ENCODE assay signal across 20 cellular contexts in the genomic region with DNA sequence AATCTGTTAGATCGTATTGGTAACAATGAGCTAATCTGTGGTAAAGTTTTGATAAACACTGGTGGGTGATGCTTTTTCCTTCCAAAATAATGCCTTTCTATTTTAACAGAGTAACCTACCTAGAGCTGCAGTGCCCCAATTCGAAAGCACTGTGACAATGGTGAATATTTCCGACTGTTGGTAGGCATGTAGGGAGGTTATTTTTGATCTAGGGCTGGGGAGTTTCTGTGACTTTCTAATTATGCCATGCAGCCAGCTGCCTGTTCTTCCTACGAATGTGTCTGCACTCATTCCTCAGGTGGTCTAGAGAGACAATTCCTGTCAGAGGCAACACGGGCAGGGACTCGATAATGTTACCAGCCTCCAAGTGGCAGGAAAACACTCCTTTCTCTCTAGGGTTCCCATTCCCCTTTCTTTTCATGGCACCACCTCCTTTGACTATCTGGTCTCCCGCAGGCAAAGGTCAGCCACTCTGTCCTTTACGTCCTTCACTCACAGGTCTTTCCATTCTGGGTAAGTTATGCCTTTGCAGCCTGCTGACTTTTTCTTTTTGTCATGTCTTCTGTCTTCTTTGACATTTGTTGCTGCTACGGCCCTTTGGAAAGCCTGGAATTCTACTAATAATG.
DNase-seq lines count a peak whose midpoint lies in the region; ATAC-seq, FAIRE-seq and TF ChIP-seq lines count a peak whose summit lies in the region.
"Had no signal": no experiment of that assay in that cellular context is flagged by ENCODE, and none has a peak within 500 bp of the region (broad histone marks: within the 10 kb centered on the region; RNA-seq: fewer than 3 reads in every experiment).

No MANE protein-coding gene starts in this region.

- peak overlapping the region; percentile 59 for H2AFZ ChIP-seq in HepG2 (ENCODE audit: low read length)
- H2AFZ ChIP-seq: GM23248 had no signal

- H3K4me2 ChIP-seq in HepG2 (ENCODE audit: low read depth, low read length) = peak overlapping the region; percentile 70

- WGBS in HepG2 (ENCODE audit: low lambda C conversion rate) = 61% methylated on average over 9 of the region's 9 CpGs
- 61% methylated on average over 6 of the region's 9 CpGs for WGBS in right lobe of liver (ENCODE audit: insufficient coverage, low coverage, low lambda C conversion rate, missing lambda C conversion rate)
- 13 to 18% methylated on average over 8 to 9 of the region's 9 CpGs for WGBS in ectodermal cell, 2 experiments
- WGBS in mesodermal cell (ENCODE audit: insufficient coverage in 2 of 2), 2 experiments = 42 to 46% methylated on average over 6 of the region's 9 CpGs

- no peaks in the 10 kb centered on the region for H4K20me1 ChIP-seq in HepG2 (ENCODE audit: insufficient read depth, low read length)

- no TSS peak for BruUV-seq in HepG2 (replicated peaks; lab: Mats Ljungman, UMichigan)

- H3K9ac ChIP-seq in HepG2 (ENCODE audit: insufficient read depth, low read depth, low read length) = no peak overlapping the region
- H3K9ac ChIP-seq: GM23248 had no signal

- H3K27me3 ChIP-seq in HepG2 (ENCODE audit: control insufficient read depth in 1 of 2, insufficient read depth in 2 of 2, low read length in 2 of 2) (peaks cover 0 to 6% of the 10 kb centered on the region in 2 experiments; a peak in 2 of 5 replicates), right lobe of liver (no peaks in the 10 kb centered on the region), ectodermal cell (ENCODE audit: control insufficient read depth, insufficient read depth, low read length, poor library complexity, severe bottlenecking) (no peaks in the 10 kb centered on the region)
- H3K27me3 ChIP-seq: SJCRH30 had no signal

- H3K9me3 ChIP-seq in HepG2 (ENCODE audit: low read length) (no peaks in the 10 kb centered on the region), right lobe of liver (no peaks in the 10 kb centered on the region), ectodermal cell (ENCODE audit: control insufficient read depth, low read length) (no peaks in the 10 kb centered on the region), mesodermal cell (ENCODE audit: control insufficient read depth, low read length) (no peaks in the 10 kb centered on the region)
- H3K9me3 ChIP-seq: SJCRH30 had no signal

- H3K36me3 ChIP-seq in HepG2 (replicated peaks in 1 of 2; ENCODE audit: control insufficient read depth in 1 of 2, insufficient read depth in 2 of 2, low read length in 2 of 2) (no peaks in the 10 kb centered on the region), right lobe of liver (no peaks in the 10 kb centered on the region), ectodermal cell (ENCODE audit: control insufficient read depth, insufficient read depth, low read length) (no peaks in the 10 kb centered on the region), mesodermal cell (ENCODE audit: control insufficient read depth, insufficient read depth, low read length) (no peaks in the 10 kb centered on the region)
- H3K36me3 ChIP-seq: SJCRH30 had no signal

- no peaks in the 10 kb centered on the region for H3K79me2 ChIP-seq in HepG2 (ENCODE audit: insufficient read depth, low read length)

- TF ChIP-seq POLR2A in HepG2 (IDR thresholded peaks at IDR 0.05; ENCODE audit: insufficient read depth in 1 of 2, low read depth in 2 of 2, low read length in 2 of 2) (no peak), right lobe of liver (IDR thresholded peaks at IDR 0.05) (no peak)

- TF ChIP-seq CTCF in HepG2 (CRISPR knock-in tag; IDR thresholded peaks at IDR 0.05) (no peak), right lobe of liver (IDR thresholded peaks at IDR 0.05) (no peak)

- no peak for FAIRE-seq in HepG2 (lab: Jason Lieb, UNC)
- FAIRE-seq: G401.6, GM12892 had no signal

- H3K4me3 ChIP-seq in HepG2 (replicated peaks in 1 of 3; ENCODE audit: insufficient read depth in 1 of 3, low read depth in 2 of 3, low read length in 3 of 3) = 0 out of 6 replicates have a peak overlapping the region, but pooled peaks of 1 of the 3 experiments have one; percentile 9
- H3K4me3 ChIP-seq in right lobe of liver = no peak overlapping the region
- H3K4me3 ChIP-seq in ectodermal cell (ENCODE audit: insufficient read depth, low read depth, low read length) = no peak overlapping the region
- H3K4me3 ChIP-seq in mesodermal cell (ENCODE audit: extremely low read depth, insufficient read depth, low read length, poor library complexity, severe bottlenecking) = no peak overlapping the region
- H3K4me3 ChIP-seq: GM23248, SJCRH30 had no signal

- intact Hi-C loops in HepG2 (cut with micrococcal nuclease; ENCODE audit: unreplicated experiment) = no loop called here
- intact Hi-C loops in right lobe of liver (cut with DNase I) = no loop called here

- POLR2A ChIA-PET in HepG2 (lab: Yijun Ruan, JAX) = no interaction called here

- ATAC-seq in HepG2 (peak; percentile 21), right lobe of liver (no peak), HG02571 (IDR thresholded peaks at IDR 0.05; ENCODE audit: unreplicated experiment) (no peak)

- in situ Hi-C loops in HepG2 (cut with HindIII; ENCODE audit: extremely low pct_ligation_motif_present, low pct_unique_long_range_greater_than_20kb) = no loop called here

- TF ChIP-seq EP300 in HepG2 (IDR thresholded peaks at IDR 0.05; ENCODE audit: low read depth in 2 of 2, low read length in 2 of 2) (no peak), HepG2 (CRISPR knock-in tag; IDR thresholded peaks at IDR 0.05; ENCODE audit: borderline replicate concordance) (no peak)

- peaks cover 32% of the 10 kb centered on the region for H3K4me1 ChIP-seq in HepG2 (ENCODE audit: insufficient read depth, low read length)
- H3K4me1 ChIP-seq in right lobe of liver = no peaks in the 10 kb centered on the region
- H3K4me1 ChIP-seq in ectodermal cell (ENCODE audit: control insufficient read depth, insufficient read depth, low read length) = peaks cover 12% of the 10 kb centered on the region
- H3K4me1 ChIP-seq in mesodermal cell (ENCODE audit: control insufficient read depth, insufficient read depth, low read length, poor library complexity, severe bottlenecking) = no peaks in the 10 kb centered on the region
- H3K4me1 ChIP-seq: SJCRH30 had no signal

- no peak for TF ChIP-seq RAD21 in HepG2 (CRISPR knock-in tag; IDR thresholded peaks at IDR 0.05)

- CTCF ChIA-PET in HepG2 (lab: Yijun Ruan, JAX; ENCODE audit: low intra/inter-chr PET ratio, low total read pairs) = no interaction called here

- H3K27ac ChIP-seq in HepG2 (ENCODE audit: extremely low read length, insufficient read depth, low read length) = no peak overlapping the region
- H3K27ac ChIP-seq in right lobe of liver = no peak overlapping the region
- peak overlapping the region; percentile 17 for H3K27ac ChIP-seq in ectodermal cell (ENCODE audit: insufficient read depth, low read depth, low read length, poor library complexity, severe bottlenecking)
- peak overlapping the region; percentile 32 for H3K27ac ChIP-seq in mesodermal cell (ENCODE audit: low read depth, low read length, severe bottlenecking)
- H3K27ac ChIP-seq: GM23248, SJCRH30 had no signal

- DNase-seq in HepG2 (ENCODE audit: low spot score) (no peak), right lobe of liver (no peak), iPS-NIHi7 (ENCODE audit: extremely low spot score) (no peak), D341Med (ENCODE audit: low spot score) (no peak)
- DNase-seq in stimulated activated CD4-positive, alpha-beta T cell treated with anti-CD3 and anti-CD28 coated beads, Interleukin-4, amount 100 ng/mL, for 24 hours = no peak
- DNase-seq: AML-193, DMS79, GM23248, HFFc6, Karpas-422, NCI-H1105 treated with DMSO at 0.1 percent for 48 hours, NCI-H2029, NCI-H2171 treated with DMSO at 0.1 percent for 48 hours, NCI-H510A treated with DMSO at 0.1 percent for 48 hours, SJCRH30 had no signal

TF ChIP-seq in HepG2, 621 proteins besides CTCF, POLR2A, EP300 and RAD21 (continues in another document):
- TF ChIP-seq, protein P1, sequence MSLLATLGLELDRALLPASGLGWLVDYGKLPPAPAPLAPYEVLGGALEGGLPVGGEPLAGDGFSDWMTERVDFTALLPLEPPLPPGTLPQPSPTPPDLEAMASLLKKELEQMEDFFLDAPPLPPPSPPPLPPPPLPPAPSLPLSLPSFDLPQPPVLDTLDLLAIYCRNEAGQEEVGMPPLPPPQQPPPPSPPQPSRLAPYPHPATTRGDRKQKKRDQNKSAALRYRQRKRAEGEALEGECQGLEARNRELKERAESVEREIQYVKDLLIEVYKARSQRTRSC (CRISPR knock-in tag; IDR thresholded peaks at IDR 0.05; ENCODE audit: low read depth) = no peak
- no peak for TF ChIP-seq ZNF850 (CRISPR knock-in tag; conservative IDR thresholded peaks at IDR 0.05)

Comparison
In these comparisons a context has a peak if more than half of its experiments do, and no peak if none do; other contexts are left out.
1. H3K27ac ChIP-seq: peak in ectodermal cell (single experiment) and mesodermal cell (single experiment); none in HepG2 (single experiment) and right lobe of liver (0 of 3).